In genomic region chr3:13052191-13052590, GRCh38 we compare ENCODE assay signal across 15 cellular contexts. TPM values are rescaled to one million over a fixed set of nuclear protein-coding genes. Genes with fewer than 3 reads are reported as not detected.
DNase-seq lines count a peak whose midpoint lies in the region; FAIRE-seq and TF ChIP-seq lines count a peak whose summit lies in the region.
"Had no signal": no experiment of that assay in that cellular context is flagged by ENCODE, and none has a peak within 500 bp of the region (broad histone marks: within the 10 kb centered on the region; RNA-seq: fewer than 3 reads in every experiment).

No MANE protein-coding gene starts in this region.

- CTCF ChIA-PET in H1 (lab: Charles Lee; ENCODE audit: partially characterized antibody) = interaction anchor here (2.6 kb wide), 1 partner anchor 41 kb away, joined by 8 read pairs; no protein-coding TSS in a partner anchor

- peak overlapping the region; percentile 34 for H4K91ac ChIP-seq in H1 (replicated peaks; ENCODE audit: insufficient read length, low read length)

- H3K9ac ChIP-seq in H1 (replicated peaks in 1 of 4; ENCODE audit: extremely low read depth in 1 of 4, low read depth in 3 of 4, low read length in 3 of 4) = no peak overlapping the region

- H3K18ac ChIP-seq in H1 (ENCODE audit: extremely low read depth, low read length) = no peak overlapping the region

- H3K79me2 ChIP-seq in H1 (ENCODE audit: control insufficient read depth in 1 of 2, insufficient read depth in 2 of 2, low read length in 2 of 2) = no peaks in the 10 kb centered on the region

- H2AFZ ChIP-seq in H1 (ENCODE audit: low read length) = no peak overlapping the region

- TF ChIP-seq CTCF in H1 (IDR thresholded peaks at IDR 0.05; ENCODE audit: control extremely low read depth in 1 of 3, insufficient read depth in 1 of 3, low read depth in 1 of 3, low read length in 3 of 3) = no peak

- no peak overlapping the region for H3K56ac ChIP-seq in H1 (replicated peaks; ENCODE audit: insufficient read length, low read depth, low read length)

- H3K9me3 ChIP-seq in H1 (ENCODE audit: insufficient read depth in 2 of 2, low read depth in 1 of 2, low read length in 1 of 2) = no peaks in the 10 kb centered on the region

- no peak for TF ChIP-seq RAD21 in H1 (IDR thresholded peaks at IDR 0.05 in 1 of 2, conservative IDR thresholded peaks at IDR 0.05 in 1 of 2; ENCODE audit: low read depth in 2 of 2, low read length in 2 of 2)

- H3K27me3 ChIP-seq in H1 (replicated peaks in 1 of 4; ENCODE audit: control insufficient read depth in 3 of 4, extremely low read depth in 1 of 4, insufficient read depth in 3 of 4, low read length in 3 of 4) = no peaks in the 10 kb centered on the region

- H2BK15ac ChIP-seq in H1 (ENCODE audit: low read length) = no peak overlapping the region

- no peak overlapping the region for H2BK120ac ChIP-seq in H1 (replicated peaks; ENCODE audit: low read depth, low read length)

- H3K23ac ChIP-seq in H1 (ENCODE audit: insufficient read length) = no peak overlapping the region

- H4K8ac ChIP-seq in H1 (ENCODE audit: extremely low read depth, insufficient read depth, low read length) = no peak overlapping the region

- no peak for FAIRE-seq in H1 (lab: Jason Lieb, UNC)

- no peak overlapping the region for H2BK20ac ChIP-seq in H1 (ENCODE audit: low read length)

- no peak overlapping the region for H3K4me2 ChIP-seq in H1 (ENCODE audit: insufficient read depth in 1 of 2, low read depth in 2 of 2, low read length in 2 of 2)

- H3K27ac ChIP-seq in angular gyrus (ENCODE audit: low read depth, low read length) (peak overlapping the region; percentile 18), H1 (ENCODE audit: low read depth, low read length) (no peak overlapping the region), caudate nucleus (ENCODE audit: low read depth, low read length) (no peak overlapping the region)
- H3K27ac ChIP-seq: 22Rv1, C4-2B, HL-60 had no signal

- no peak for TF ChIP-seq POLR2A in H1 (IDR thresholded peaks at IDR 0.05; ENCODE audit: control extremely low read depth in 1 of 2, low read depth in 2 of 2, low read length in 2 of 2)

- WGBS in H1 (ENCODE audit: extremely low coverage in 1 of 2, insufficient coverage in 1 of 2, insufficient read length in 1 of 2, insufficient replicate concordance in 2 of 2, low coverage in 1 of 2, low lambda C conversion rate in 2 of 2, missing lambda C conversion rate in 1 of 2), 2 experiments = 92% methylated on average over 11 of the region's 11 CpGs; no CpG with 5 or more reads in 1 of the 2 experiments

- H3K4me1 ChIP-seq in H1 (replicated peaks in 1 of 4; ENCODE audit: control insufficient read depth in 3 of 4, insufficient read depth in 4 of 4, low read length in 3 of 4) = peaks cover 0 to 6% (median 2%) of the 10 kb centered on the region in 4 experiments; a peak in 4 of 7 replicates

- no peaks in the 10 kb centered on the region for H3K23me2 ChIP-seq in H1 (ENCODE audit: low read depth, low read length)

- H2AK5ac ChIP-seq in H1 (ENCODE audit: low read depth, low read length) = no peak overlapping the region

- no peak overlapping the region for H3K4ac ChIP-seq in H1 (replicated peaks; ENCODE audit: insufficient read length, low read depth, low read length)

- H2BK12ac ChIP-seq in H1 (ENCODE audit: low read depth, low read length) = no peak overlapping the region

- no peaks in the 10 kb centered on the region for H3K36me3 ChIP-seq in H1 (ENCODE audit: control insufficient read depth in 2 of 4, insufficient read depth in 4 of 4, low read length in 3 of 4)

- no peaks in the 10 kb centered on the region for H4K20me1 ChIP-seq in H1 (replicated peaks in 1 of 2; ENCODE audit: control insufficient read depth in 1 of 2, insufficient read depth in 2 of 2, low read length in 2 of 2)

- H4K5ac ChIP-seq in H1 (ENCODE audit: insufficient read length, low read depth, low read length) = no peak overlapping the region

- no peak overlapping the region for H2BK5ac ChIP-seq in H1 (ENCODE audit: low read depth, low read length)

- POLR2A ChIA-PET in H1 (lab: Charles Lee; ENCODE audit: partially characterized antibody) = no interaction called here

- TF ChIP-seq EP300 in H1 (IDR thresholded peaks at IDR 0.05; ENCODE audit: borderline replicate concordance in 1 of 2, low read depth in 2 of 2, low read length in 2 of 2) = no peak

- DNase-seq in DMS 273 (lab: John Stamatoyannopoulos, UW; ENCODE audit: unreplicated experiment) = peak; percentile 32
- no peak for DNase-seq in DMS 273 treated with DMSO at 0.1 percent for 48 hours (lab: John Stamatoyannopoulos, UW)
- DNase-seq in H1 (ENCODE audit: low read depth in 1 of 2, low spot score in 2 of 2) = no peak
- DNase-seq in caudate nucleus (lab: John Stamatoyannopoulos, UW) = no peak
- DNase-seq in C1 segment of cervical spinal cord (lab: John Stamatoyannopoulos, UW) = no peak
- DNase-seq in NCI-H128 (lab: John Stamatoyannopoulos, UW; ENCODE audit: unreplicated experiment) = no peak
- DNase-seq: AML-193; CD4-positive, alpha-beta memory T cell; GF-D8; HCEC 1CT; HFFc6 had no signal

- H3K4me3 ChIP-seq in H1 (ENCODE audit: extremely low read depth in 1 of 4, insufficient read depth in 2 of 4, low read depth in 3 of 4, low read length in 4 of 4) = no peak overlapping the region

- H3K14ac ChIP-seq in H1 (ENCODE audit: insufficient read length) = no peak overlapping the region

- H3K79me1 ChIP-seq in H1 (ENCODE audit: low read depth, low read length) = no peaks in the 10 kb centered on the region; the same call in 1 of the 2 replicates

TF ChIP-seq in H1, 55 proteins besides CTCF, POLR2A, EP300 and RAD21:
- no peak for TF ChIP-seq CREB1 (IDR thresholded peaks at IDR 0.05)
- TF ChIP-seq RXRA (IDR thresholded peaks at IDR 0.05; ENCODE audit: insufficient read depth, low read depth, low read length) = no peak
- TF ChIP-seq POLR2AphosphoS5 (IDR thresholded peaks at IDR 0.05; ENCODE audit: low read depth, low read length) = no peak
- TF ChIP-seq NRF1 (IDR thresholded peaks at IDR 0.05; ENCODE audit: low read depth, low read length) = no peak
- TF ChIP-seq GABPA (IDR thresholded peaks at IDR 0.05; ENCODE audit: borderline replicate concordance, insufficient read depth, low read length) = no peak

RNA-seq across cellular contexts. Expression of gene IQSEC1, which starts 21.0 kb away (rescaled TPM):
- total RNA-seq in H1 (2021; fragmentation: NEBNext Ultra II Directional; extraction: Animal tissue kit (Norgen Biotek cat#: 25700)) = 28.2 and 28.8 TPM in 2 replicates
- 6.8 and 12.4 TPM in 2 replicates for polyA plus RNA-seq in H1 (2011; rRNA removed)
- 5.7 TPM for polyA plus RNA-seq in H1 (2011; cell fraction: cytosol; rRNA removed)
- polyA plus RNA-seq in H1 (2011; cell fraction: nucleus; rRNA removed) = 26.7 TPM
- 16.5 to 22.4 TPM (median 19.3 TPM) in 4 replicates for polyA plus RNA-seq in H1 (2012, experiment 1 of 2)
- 9.5 TPM for polyA plus RNA-seq in H1 (2012, experiment 2 of 2)
- polyA plus RNA-seq in H1 (2013, experiment 1 of 2) = 16.4 TPM
- polyA plus RNA-seq in H1 (2013, experiment 2 of 2) = 15.3 TPM
- polyA minus RNA-seq in H1 (2011; rRNA and poly(A)+ RNA removed) = 11.0 and 11.7 TPM in 2 replicates
- 14.5 TPM for polyA minus RNA-seq in H1 (2011; cell fraction: cytosol; rRNA and poly(A)+ RNA removed)
- polyA minus RNA-seq in H1 (2011; cell fraction: nucleus; rRNA and poly(A)+ RNA removed) = 36.0 TPM
